1 cellular context compared by ENCODE assay signal in genomic region chr12:93591137-93591868, GRCh38.
A peak's percentile ranks its signal among the peaks of the same experiment; 100 is the strongest.
TF ChIP-seq lines count a peak whose summit lies in the region.

No MANE protein-coding gene starts in this region.

TF ChIP-seq in K562, 482 proteins besides CTCF, POLR2A, EP300 and RAD21 (continued from another document and continues in another):
- TF ChIP-seq MGA (IDR thresholded peaks at IDR 0.05), result peak; percentile 44
- peak; percentile 35; the same call in 1 of the 2 replicates for TF ChIP-seq FOXM1 (IDR thresholded peaks at IDR 0.05; ENCODE audit: low read depth)
- TF ChIP-seq FOXM1 (CRISPR knock-in tag; IDR thresholded peaks at IDR 0.05; ENCODE audit: low read depth), result no peak
- TF ChIP-seq ZNF695 (CRISPR knock-in tag; IDR thresholded peaks at IDR 0.05), result no peak
- no peak for TF ChIP-seq ZNF764 (CRISPR knock-in tag; IDR thresholded peaks at IDR 0.05; ENCODE audit: low read depth)
- TF ChIP-seq CCNT2 (IDR thresholded peaks at IDR 0.05; ENCODE audit: borderline replicate concordance, extremely low read depth, insufficient read length, low read depth, low read length), result peak; percentile 59
- no peak for TF ChIP-seq STAT5A (IDR thresholded peaks at IDR 0.05; ENCODE audit: borderline replicate concordance, low read length)
- no peak for TF ChIP-seq ZNF696 (CRISPR knock-in tag; conservative IDR thresholded peaks at IDR 0.05)
- no peak for TF ChIP-seq ZNF77 (CRISPR knock-in tag; IDR thresholded peaks at IDR 0.05)
- TF ChIP-seq SMARCC2 (IDR thresholded peaks at IDR 0.05; ENCODE audit: low read depth), result no peak
- 0 out of 4 replicates have a peak, but pooled peaks of 1 of the 2 experiments have one; percentile 12 for TF ChIP-seq FOXK2 (conservative IDR thresholded peaks at IDR 0.05 in 1 of 2, IDR thresholded peaks at IDR 0.05 in 1 of 2; ENCODE audit: low read depth in 2 of 2)
- peak; percentile 72 for TF ChIP-seq BCOR (IDR thresholded peaks at IDR 0.05)
- TF ChIP-seq RREB1 (CRISPR knock-in tag; IDR thresholded peaks at IDR 0.05), result no peak
- TF ChIP-seq ARID3B (CRISPR knock-in tag; IDR thresholded peaks at IDR 0.05; ENCODE audit: borderline replicate concordance), result no peak
- TF ChIP-seq ZNF586 (CRISPR knock-in tag; conservative IDR thresholded peaks at IDR 0.05), result no peak
- TF ChIP-seq ZNF174 (CRISPR knock-in tag; IDR thresholded peaks at IDR 0.05), result no peak
- no peak for TF ChIP-seq ZNF408 (CRISPR knock-in tag; IDR thresholded peaks at IDR 0.05; ENCODE audit: low read depth)
- no peak for TF ChIP-seq CREB3 (tag; conservative IDR thresholded peaks at IDR 0.05; ENCODE audit: low read depth)
- TF ChIP-seq TSHZ1 (CRISPR knock-in tag; IDR thresholded peaks at IDR 0.05), result no peak
- no peak for TF ChIP-seq CAMTA2 (CRISPR knock-in tag; conservative IDR thresholded peaks at IDR 0.05)
- TF ChIP-seq TCFL5 (CRISPR knock-in tag; conservative IDR thresholded peaks at IDR 0.05), result no peak
- no peak for TF ChIP-seq ZNF444 (CRISPR knock-in tag; IDR thresholded peaks at IDR 0.05)
- TF ChIP-seq ZNF354B (CRISPR knock-in tag; IDR thresholded peaks at IDR 0.05), result no peak
- no peak for TF ChIP-seq ZNF398 (CRISPR knock-in tag; IDR thresholded peaks at IDR 0.05)
- TF ChIP-seq PATZ1 (CRISPR knock-in tag; IDR thresholded peaks at IDR 0.05; ENCODE audit: borderline replicate concordance), result no peak
